8 cellular contexts compared by ENCODE assay signal in genomic region chr17:66301864-66302741, GRCh38. TPM values are rescaled to one million over a fixed set of nuclear protein-coding genes. Genes with fewer than 3 reads are reported as not detected.
DNase-seq lines count a peak whose midpoint lies in the region; ATAC-seq and TF ChIP-seq lines count a peak whose summit lies in the region.

Gene PRKCA, plus strand, starts transcription at chr17:66302613.

- H3K9me3 ChIP-seq in cardiac muscle cell (ENCODE audit: low read depth), result no peaks in the 10 kb centered on the region
- H3K9me3 ChIP-seq in parathyroid adenoma (ENCODE audit: control insufficient read depth, low read length), result no peaks in the 10 kb centered on the region

- peak within 1 kb of the TSS; percentile 61 for H3K4me3 ChIP-seq in cardiac muscle cell
- H3K4me3 ChIP-seq in parathyroid adenoma (ENCODE audit: low read depth, low read length), result peak within 1 kb of the TSS; percentile 64

- no peaks in the 10 kb centered on the region for H3K79me2 ChIP-seq in parathyroid adenoma

- H3K4me1 ChIP-seq in cardiac muscle cell (ENCODE audit: low read depth) (peaks cover 7% of the 10 kb centered on the region), parathyroid adenoma (no peaks in the 10 kb centered on the region)

- H3K27me3 Mint-ChIP-seq in IgD-negative memory B cell (peaks cover 24% of the 10 kb centered on the region), type B pancreatic cell (peaks cover 51% of the 10 kb centered on the region)
- H3K27me3 Mint-ChIP-seq in activated naive CD8-positive, alpha-beta T cell treated with anti-CD3 and anti-CD28 coated beads, Interleukin-2, amount 50 U/mL, for 24 hours, result peaks cover 3% of the 10 kb centered on the region

- H3K27ac Mint-ChIP-seq in IgD-negative memory B cell (peak within 1 kb of the TSS in 2 of 3 donors; percentile 32 to 65), type B pancreatic cell (peak within 1 kb of the TSS; percentile 70)
- peak within 1 kb of the TSS; percentile 95 for H3K27ac Mint-ChIP-seq in activated naive CD8-positive, alpha-beta T cell treated with anti-CD3 and anti-CD28 coated beads, Interleukin-2, amount 50 U/mL, for 24 hours

- H3K36me3 ChIP-seq in cardiac muscle cell (no peaks in the 10 kb centered on the region), parathyroid adenoma (ENCODE audit: control insufficient read depth, insufficient read depth, low read length) (no peaks in the 10 kb centered on the region)

- peak within 1 kb of the TSS; percentile 91 for H3K4me2 ChIP-seq in parathyroid adenoma (ENCODE audit: low read length)

- H3K27me3 ChIP-seq in cardiac muscle cell (peaks cover 41% of the 10 kb centered on the region), parathyroid adenoma (ENCODE audit: control insufficient read depth, insufficient read depth, low read length) (no peaks in the 10 kb centered on the region)

- H3K27ac ChIP-seq in cardiac muscle cell, result peak within 1 kb of the TSS; percentile 20
- H3K27ac ChIP-seq in parathyroid adenoma, result peak within 1 kb of the TSS; percentile 20

- no peaks in the 10 kb centered on the region for H3K9me3 Mint-ChIP-seq in IgD-negative memory B cell
- no peaks in the 10 kb centered on the region for H3K9me3 Mint-ChIP-seq in activated naive CD8-positive, alpha-beta T cell treated with anti-CD3 and anti-CD28 coated beads, Interleukin-2, amount 50 U/mL, for 24 hours
- H3K9me3 Mint-ChIP-seq in type B pancreatic cell, result no peaks in the 10 kb centered on the region

- no peaks in the 10 kb centered on the region for H3K36me3 Mint-ChIP-seq in IgD-negative memory B cell
- peaks cover 34% of the 10 kb centered on the region for H3K36me3 Mint-ChIP-seq in activated naive CD8-positive, alpha-beta T cell treated with anti-CD3 and anti-CD28 coated beads, Interleukin-2, amount 50 U/mL, for 24 hours (ENCODE audit: low read depth)
- H3K36me3 Mint-ChIP-seq in type B pancreatic cell, result peaks cover 9% of the 10 kb centered on the region

- ATAC-seq in GM21390 (IDR thresholded peaks at IDR 0.05; ENCODE audit: unreplicated experiment), result peak; percentile 88
- peak; percentile 69 for ATAC-seq in activated naive CD8-positive, alpha-beta T cell treated with anti-CD3 and anti-CD28 coated beads, Interleukin-2, amount 50 U/mL, for 24 hours

- DNase-seq in COLO829 (ENCODE audit: low spot score) (peak; percentile 34), SW 1271 (lab: John Stamatoyannopoulos, UW) (peak; percentile 22 to 54), cardiac muscle cell (ENCODE audit: low read depth in 1 of 2, low spot score in 1 of 2) (peak; percentile 85 to 87), type B pancreatic cell (ENCODE audit: extremely low spot score, unreplicated experiment) (peak; percentile 80)
- peak; percentile 76 for DNase-seq in activated naive CD8-positive, alpha-beta T cell treated with anti-CD3 and anti-CD28 coated beads, Interleukin-2, amount 50 U/mL, for 24 hours

- H2AFZ ChIP-seq in parathyroid adenoma, result peak within 1 kb of the TSS; percentile 98

- no peak within 1 kb of the TSS for H3K9ac ChIP-seq in parathyroid adenoma

- H3K4me1 Mint-ChIP-seq in IgD-negative memory B cell (peaks cover 2 to 11% (median 4%) of the 10 kb centered on the region in 3 donors), type B pancreatic cell (ENCODE audit: unreplicated experiment) (peaks cover 27% of the 10 kb centered on the region)
- H3K4me1 Mint-ChIP-seq in activated naive CD8-positive, alpha-beta T cell treated with anti-CD3 and anti-CD28 coated beads, Interleukin-2, amount 50 U/mL, for 24 hours, result peaks cover 45% of the 10 kb centered on the region

- H3K4me3 Mint-ChIP-seq in IgD-negative memory B cell (peak within 1 kb of the TSS; percentile 81 to 97 (median 94)), type B pancreatic cell (peak within 1 kb of the TSS; percentile 98)
- peak within 1 kb of the TSS; percentile 96 for H3K4me3 Mint-ChIP-seq in activated naive CD8-positive, alpha-beta T cell treated with anti-CD3 and anti-CD28 coated beads, Interleukin-2, amount 50 U/mL, for 24 hours

- no peak for TF ChIP-seq CTCF in cardiac muscle cell (IDR thresholded peaks at IDR 0.05; ENCODE audit: low read depth, low read length)
- no peak for TF ChIP-seq CTCF in parathyroid adenoma (IDR thresholded peaks at IDR 0.05)
- TF ChIP-seq CTCF in type B pancreatic cell (conservative IDR thresholded peaks at IDR 0.05), result no peak

RNA-seq across cellular contexts. Expression of gene PRKCA, which starts in this region (rescaled TPM):
- 0.14 TPM for polyA plus RNA-seq in IgD-negative memory B cell
- 10.3 and 11.4 TPM in 2 replicates for total RNA-seq in cardiac muscle cell
- 2.4 and 3.1 TPM in 2 replicates for polyA plus RNA-seq in cardiac muscle cell
- 13.4 and 16.1 TPM in 2 replicates for total RNA-seq in type B pancreatic cell (ENCODE audit: low replicate concordance)

Comparison
In these comparisons a context has a peak if more than half of its experiments do, and no peak if none do; other contexts are left out.
1. Peak in every context shown above with its lines: DNase-seq, ATAC-seq, H3K4me3 ChIP-seq and H3K27ac ChIP-seq.
2. DNase-seq: peak in every context shown above with its lines; median percentile 86 in cardiac muscle cell; 80 in type B pancreatic cell; 76 in activated naive CD8-positive, alpha-beta T cell treated with anti-CD3 and anti-CD28 coated beads, Interleukin-2, amount 50 U/mL, for 24 hours; 38 in SW 1271; 34 in COLO829.